Comparison of ENCODE assay signal across 8 cellular contexts in genomic region chr1:155254228-155254713, GRCh38. TPM values are rescaled to one million over a fixed set of nuclear protein-coding genes. Genes with fewer than 3 reads are reported as not detected.
DNase-seq lines count a peak whose midpoint lies in the region; ATAC-seq and TF ChIP-seq lines count a peak whose summit lies in the region.

No MANE protein-coding gene starts in this region.

- no peaks in the 10 kb centered on the region for H3K27me3 Mint-ChIP-seq in activated naive CD4-positive, alpha-beta T cell treated with anti-CD3 and anti-CD28 coated beads, Interleukin-2, amount 10 ng/mL, durations not matched to agents 7 days and 5 days

- no peak for TF ChIP-seq CTCF in astrocyte of the cerebellum (IDR thresholded peaks at IDR 0.05; ENCODE audit: low read depth, low read length, missing control alignments)
- TF ChIP-seq CTCF in lower lobe of right lung (IDR thresholded peaks at IDR 0.05): no peak
- no peak for TF ChIP-seq CTCF in upper lobe of right lung (IDR thresholded peaks at IDR 0.05)

- peak overlapping the region; percentile 79 for H3K4me3 Mint-ChIP-seq in activated naive CD4-positive, alpha-beta T cell treated with anti-CD3 and anti-CD28 coated beads, Interleukin-2, amount 10 ng/mL, durations not matched to agents 7 days and 5 days

- H3K9me3 ChIP-seq in lower lobe of right lung (no peaks in the 10 kb centered on the region), upper lobe of right lung (no peaks in the 10 kb centered on the region)

- peaks cover 27% of the 10 kb centered on the region for H3K36me3 ChIP-seq in lower lobe of right lung
- peaks cover 22% of the 10 kb centered on the region for H3K36me3 ChIP-seq in upper lobe of right lung

- peak overlapping the region; percentile 68 for H3K27ac Mint-ChIP-seq in activated naive CD4-positive, alpha-beta T cell treated with anti-CD3 and anti-CD28 coated beads, Interleukin-2, amount 10 ng/mL, durations not matched to agents 7 days and 5 days

- in situ Hi-C loops in astrocyte of the cerebellum (cut with HindIII; ENCODE audit: low sequenced_read_pairs): no loop called here

- no peak for DNase-seq in activated naive CD4-positive, alpha-beta T cell treated with anti-CD3 and anti-CD28 coated beads, Interleukin-2, amount 10 ng/mL, durations not matched to agents 7 days and 5 days
- no peak for DNase-seq in activated naive CD4-positive, alpha-beta T cell treated with anti-CD3 and anti-CD28 coated beads, Interleukin-2, amount 50 U/mL, for 16 hours
- DNase-seq in astrocyte of the cerebellum (ENCODE audit: low read depth): no peak
- DNase-seq in lower lobe of right lung: no peak
- no peak for DNase-seq in upper lobe of right lung
- no peak for DNase-seq in GF-D8 (lab: John Stamatoyannopoulos, UW)

- peaks cover 34% of the 10 kb centered on the region for H3K4me1 ChIP-seq in lower lobe of right lung
- peaks cover 26% of the 10 kb centered on the region for H3K4me1 ChIP-seq in upper lobe of right lung

- CTCF ChIA-PET in activated naive CD4-positive, alpha-beta T cell treated with anti-CD3 and anti-CD28 coated beads, Interleukin-2, amount 10 ng/mL, durations not matched to agents 7 days and 5 days (lab: Charles Lee): no interaction called here

- ATAC-seq in lower lobe of right lung: no peak
- no peak for ATAC-seq in upper lobe of right lung
- ATAC-seq in HG02571 (IDR thresholded peaks at IDR 0.05; ENCODE audit: unreplicated experiment): no peak
- ATAC-seq in GM19351 (IDR thresholded peaks at IDR 0.05; ENCODE audit: unreplicated experiment): no peak

- H3K27me3 ChIP-seq in lower lobe of right lung (ENCODE audit: low read depth): no peaks in the 10 kb centered on the region
- H3K27me3 ChIP-seq in upper lobe of right lung: no peaks in the 10 kb centered on the region

- intact Hi-C loops in lower lobe of right lung (cut with DNase I) (no loop called here), upper lobe of right lung (cut with DNase I) (loop anchor here (10.0 kb wide), 1 partner anchor 71 kb away; the partner anchor contains the start of gene RUSC1)

- H3K9me3 Mint-ChIP-seq in activated naive CD4-positive, alpha-beta T cell treated with anti-CD3 and anti-CD28 coated beads, Interleukin-2, amount 10 ng/mL, durations not matched to agents 7 days and 5 days: no peaks in the 10 kb centered on the region

- peaks cover 19% of the 10 kb centered on the region for H3K36me3 Mint-ChIP-seq in activated naive CD4-positive, alpha-beta T cell treated with anti-CD3 and anti-CD28 coated beads, Interleukin-2, amount 10 ng/mL, durations not matched to agents 7 days and 5 days

- H3K27ac ChIP-seq in lower lobe of right lung: peak overlapping the region; percentile 96
- peak overlapping the region; percentile 95 for H3K27ac ChIP-seq in upper lobe of right lung

- H3K4me3 ChIP-seq in astrocyte of the cerebellum (ENCODE audit: low read depth, low read length) (peak overlapping the region; percentile 57), lower lobe of right lung (peak overlapping the region; percentile 82), upper lobe of right lung (peak overlapping the region; percentile 86)

- peaks cover 45% of the 10 kb centered on the region for H3K4me1 Mint-ChIP-seq in activated naive CD4-positive, alpha-beta T cell treated with anti-CD3 and anti-CD28 coated beads, Interleukin-2, amount 10 ng/mL, durations not matched to agents 7 days and 5 days

RNA-seq across cellular contexts. Expression of gene ENTREP3, which starts 1.0 kb away (rescaled TPM):
- total RNA-seq in lower lobe of right lung (22.9 TPM), upper lobe of right lung (27.8 TPM)

RNA-seq across cellular contexts. Expression of gene SCAMP3, which starts 7.9 kb away (rescaled TPM):
- 70.2 TPM for total RNA-seq in lower lobe of right lung
- 70.9 TPM for total RNA-seq in upper lobe of right lung

RNA-seq across cellular contexts. Expression of gene CLK2, which starts 19.0 kb away (rescaled TPM):
- total RNA-seq in lower lobe of right lung (51.1 TPM), upper lobe of right lung (51.2 TPM)

RNA-seq across cellular contexts. Expression of gene HCN3, which starts 23.0 kb away (rescaled TPM):
- total RNA-seq in lower lobe of right lung (4.2 TPM), upper lobe of right lung (2.6 TPM)

RNA-seq across cellular contexts. Expression of gene MTX1, which starts 45.8 kb away (rescaled TPM):
- total RNA-seq in lower lobe of right lung: 27.9 TPM
- total RNA-seq in upper lobe of right lung: 28.4 TPM
